ENCODE assay signal across 8 cellular contexts in genomic region chr3:9951598-9951961, GRCh38.
DNase-seq lines count a peak whose midpoint lies in the region; ATAC-seq and TF ChIP-seq lines count a peak whose summit lies in the region.

No MANE protein-coding gene starts in this region.

- H3K9me3 Mint-ChIP-seq in central memory CD8-positive, alpha-beta T cell, result no peaks in the 10 kb centered on the region
- no peaks in the 10 kb centered on the region for H3K9me3 Mint-ChIP-seq in nephron progenitor cell

- no peak for TF ChIP-seq CTCF in nephron progenitor cell (IDR thresholded peaks at IDR 0.05)

- ATAC-seq in HG03066 (IDR thresholded peaks at IDR 0.05; ENCODE audit: low read depth, unreplicated experiment), result peak; percentile 9
- ATAC-seq in central memory CD8-positive, alpha-beta T cell (replicated peaks; ENCODE audit: extremely low read depth, poor library complexity, severe bottlenecking), result peak; percentile 21

- peaks cover 4% of the 10 kb centered on the region for H3K36me3 Mint-ChIP-seq in central memory CD8-positive, alpha-beta T cell (ENCODE audit: insufficient read depth)
- H3K36me3 Mint-ChIP-seq in nephron progenitor cell (ENCODE audit: low read depth), result no peaks in the 10 kb centered on the region

- H3K9me3 ChIP-seq in ES-I3 (ENCODE audit: control insufficient read depth, insufficient read depth, low read length), result no peaks in the 10 kb centered on the region

- H3K4me1 Mint-ChIP-seq in central memory CD8-positive, alpha-beta T cell, result peaks cover 15% of the 10 kb centered on the region
- peaks cover 38% of the 10 kb centered on the region for H3K4me1 Mint-ChIP-seq in nephron progenitor cell

- no peaks in the 10 kb centered on the region for H3K27me3 Mint-ChIP-seq in central memory CD8-positive, alpha-beta T cell
- H3K27me3 Mint-ChIP-seq in nephron progenitor cell (ENCODE audit: low read depth, poor library complexity), result peaks cover 13% of the 10 kb centered on the region

- H3K27ac Mint-ChIP-seq in central memory CD8-positive, alpha-beta T cell (ENCODE audit: low read depth), result no peak overlapping the region
- H3K27ac Mint-ChIP-seq in nephron progenitor cell, result no peak overlapping the region

- H3K4me1 ChIP-seq in ES-I3 (ENCODE audit: insufficient read depth, low read length), result peaks cover 19% of the 10 kb centered on the region

- peak overlapping the region; percentile 58; the same call in 1 of the 2 replicates for H3K9ac ChIP-seq in ES-I3 (ENCODE audit: low read depth, low read length)

- DNase-seq in central memory CD8-positive, alpha-beta T cell (ENCODE audit: low spot score in 2 of 2), result no peak
- DNase-seq in nephron progenitor cell (no peak), NCI-H146 treated with DMSO at 0.1 percent for 48 hours (lab: John Stamatoyannopoulos, UW; ENCODE audit: unreplicated experiment) (no peak), NCI-H774 (lab: John Stamatoyannopoulos, UW) (no peak), NCI-H1105 (lab: John Stamatoyannopoulos, UW) (no peak)
- DNase-seq in effector CD4-positive, alpha-beta T cell, result no peak

- peak overlapping the region; percentile 90 for H3K4me3 Mint-ChIP-seq in central memory CD8-positive, alpha-beta T cell
- peak overlapping the region; percentile 83 for H3K4me3 Mint-ChIP-seq in nephron progenitor cell

- H3K36me3 ChIP-seq in ES-I3 (ENCODE audit: insufficient read depth, low read length), result no peaks in the 10 kb centered on the region
